11 cellular contexts compared by ENCODE assay signal in genomic region chr10:122112021-122112616, GRCh38.
A peak's percentile ranks its signal among the peaks of the same experiment; 100 is the strongest.
DNase-seq lines count a peak whose midpoint lies in the region; ATAC-seq and TF ChIP-seq lines count a peak whose summit lies in the region.
"Had no signal": no experiment of that assay in that cellular context is flagged by ENCODE, and none has a peak within 500 bp of the region (broad histone marks: within the 10 kb centered on the region; RNA-seq: fewer than 3 reads in every experiment).

No MANE protein-coding gene starts in this region.

- H3K9me3 ChIP-seq in ovary, result no peaks in the 10 kb centered on the region
- H3K9me3 ChIP-seq in CD8-positive, alpha-beta T cell (ENCODE audit: low read length), result no peaks in the 10 kb centered on the region
- H3K9me3 ChIP-seq in effector memory CD4-positive, alpha-beta T cell (ENCODE audit: control insufficient read depth, low read length), result no peaks in the 10 kb centered on the region

- H3K4me1 ChIP-seq in ovary (ENCODE audit: insufficient read depth), result peaks cover 6% of the 10 kb centered on the region
- H3K4me1 ChIP-seq in CD8-positive, alpha-beta T cell (ENCODE audit: insufficient read depth, low read length), result no peaks in the 10 kb centered on the region
- peaks cover 2% of the 10 kb centered on the region for H3K4me1 ChIP-seq in effector memory CD4-positive, alpha-beta T cell (ENCODE audit: control insufficient read depth, insufficient read depth, low read length, poor library complexity, severe bottlenecking)

- no peaks in the 10 kb centered on the region for H3K9me3 Mint-ChIP-seq in CD8-positive, alpha-beta T cell
- H3K9me3 Mint-ChIP-seq: central memory CD8-positive, alpha-beta T cell; stimulated activated naive CD8-positive, alpha-beta T cell treated with anti-CD3 and anti-CD28 coated beads, Interleukin-15, Interleukin-2, amounts not matched to agents 100 ng/mL and 50 ng/mL, for 24 hours had no signal

- H3K36me3 Mint-ChIP-seq in CD8-positive, alpha-beta T cell, result no peaks in the 10 kb centered on the region

- peak overlapping the region; percentile 59 for H3K4me3 ChIP-seq in ovary
- no peak overlapping the region for H3K4me3 ChIP-seq in CD8-positive, alpha-beta T cell (ENCODE audit: low read depth, low read length)
- no peak overlapping the region for H3K4me3 ChIP-seq in effector memory CD4-positive, alpha-beta T cell (ENCODE audit: insufficient read depth, low read depth, low read length, poor library complexity, severe bottlenecking)

- DNase-seq in EL (peak; percentile 52), NOMO-1 treated with DMSO at 0.1 percent for 48 hours (lab: John Stamatoyannopoulos, UW; ENCODE audit: unreplicated experiment) (peak; percentile 78), epithelial cell of prostate (ENCODE audit: low read depth, low spot score) (no peak), ovary (peak in 1 of 5 donors; percentile 45), NCI-H1417 treated with DMSO at 0.1 percent for 48 hours (lab: John Stamatoyannopoulos, UW) (no peak)
- DNase-seq in CD8-positive, alpha-beta T cell, result no peak
- DNase-seq in effector memory CD4-positive, alpha-beta T cell, result no peak
- DNase-seq: NCI-H187 treated with DMSO at 0.1 percent for 48 hours had no signal

- H3K4me3 Mint-ChIP-seq in CD8-positive, alpha-beta T cell, result no peak overlapping the region
- H3K4me3 Mint-ChIP-seq: central memory CD8-positive, alpha-beta T cell; stimulated activated naive CD8-positive, alpha-beta T cell treated with anti-CD3 and anti-CD28 coated beads, Interleukin-15, Interleukin-2, amounts not matched to agents 100 ng/mL and 50 ng/mL, for 24 hours had no signal

- TF ChIP-seq EP300 in ovary (IDR thresholded peaks at IDR 0.05), result no peak

- no peak for TF ChIP-seq POLR2A in ovary (IDR thresholded peaks at IDR 0.05)

- no peaks in the 10 kb centered on the region for H3K27me3 ChIP-seq in ovary
- H3K27me3 ChIP-seq in CD8-positive, alpha-beta T cell (ENCODE audit: insufficient read depth, low read length), result no peaks in the 10 kb centered on the region
- H3K27me3 ChIP-seq in effector memory CD4-positive, alpha-beta T cell (replicated peaks; ENCODE audit: control insufficient read depth, insufficient read depth, low read length, poor library complexity, severe bottlenecking), result peaks cover 6% of the 10 kb centered on the region

- H3K27ac Mint-ChIP-seq in CD8-positive, alpha-beta T cell, result no peak overlapping the region
- H3K27ac Mint-ChIP-seq: stimulated activated naive CD8-positive, alpha-beta T cell treated with anti-CD3 and anti-CD28 coated beads, Interleukin-15, Interleukin-2, amounts not matched to agents 100 ng/mL and 50 ng/mL, for 24 hours had no signal

- peaks cover 36% of the 10 kb centered on the region for H3K27me3 Mint-ChIP-seq in CD8-positive, alpha-beta T cell (ENCODE audit: low read depth)

- CTCF ChIA-PET in CD8-positive, alpha-beta T cell (lab: Charles Lee), result no interaction called here

- intact Hi-C loops in ovary (cut with DNase I), result loop anchor here (2.0 to 10.0 kb wide), 5 partner anchors 57 to 185 kb away; partner anchors contain the start of genes ATE1 (in 1 of the 4) and NSMCE4A (in 1 of the 4)
- intact Hi-C loops in CD8-positive, alpha-beta T cell (cut with DNase I, micrococcal nuclease), result no loop called here

- H3K4me1 Mint-ChIP-seq in CD8-positive, alpha-beta T cell (ENCODE audit: low read depth), result peaks cover 3% of the 10 kb centered on the region
- H3K4me1 Mint-ChIP-seq: central memory CD8-positive, alpha-beta T cell had no signal

- TF ChIP-seq CTCF in ovary (IDR thresholded peaks at IDR 0.05), result no peak
- no peak for TF ChIP-seq CTCF in CD8-positive, alpha-beta T cell (IDR thresholded peaks at IDR 0.05)

- POLR2A ChIA-PET in CD8-positive, alpha-beta T cell (lab: Charles Lee), result no interaction called here

- H3K36me3 ChIP-seq in ovary, result no peaks in the 10 kb centered on the region
- no peaks in the 10 kb centered on the region for H3K36me3 ChIP-seq in CD8-positive, alpha-beta T cell (ENCODE audit: insufficient read depth, low read length)
- no peaks in the 10 kb centered on the region for H3K36me3 ChIP-seq in effector memory CD4-positive, alpha-beta T cell (ENCODE audit: control insufficient read depth, insufficient read depth, low read length)

- H3K27ac ChIP-seq in epithelial cell of prostate, result peak overlapping the region; percentile 94
- H3K27ac ChIP-seq in ovary, result peak overlapping the region; percentile 96 to 99
- H3K27ac ChIP-seq in CD8-positive, alpha-beta T cell (ENCODE audit: low read depth, low read length), result no peak overlapping the region
- H3K27ac ChIP-seq in effector memory CD4-positive, alpha-beta T cell (ENCODE audit: insufficient read depth, low read length, poor library complexity, severe bottlenecking), result no peak overlapping the region

- 17 to 22% (median 21%) methylated on average over 12 of the region's 12 CpGs for WGBS in ovary, 3 donors

- no peak for ATAC-seq in CD8-positive, alpha-beta T cell
- ATAC-seq in GM19452 (IDR thresholded peaks at IDR 0.05; ENCODE audit: unreplicated experiment), result no peak

Comparison
In these comparisons a context has a peak if more than half of its experiments do, and no peak if none do; other contexts are left out.
1. DNase-seq: peak in EL (single experiment) and NOMO-1 treated with DMSO at 0.1 percent for 48 hours (single experiment); none in epithelial cell of prostate (single experiment), CD8-positive, alpha-beta T cell (0 of 7), NCI-H1417 treated with DMSO at 0.1 percent for 48 hours (single experiment) and effector memory CD4-positive, alpha-beta T cell (0 of 3).
2. H3K27ac ChIP-seq: peak in epithelial cell of prostate (single experiment) and ovary (2 of 2); none in CD8-positive, alpha-beta T cell (single experiment) and effector memory CD4-positive, alpha-beta T cell (single experiment).
3. intact Hi-C loops: an anchor here in ovary (2.0 to 10.0 kb wide); none called in CD8-positive, alpha-beta T cell.